In the genomic region with DNA sequence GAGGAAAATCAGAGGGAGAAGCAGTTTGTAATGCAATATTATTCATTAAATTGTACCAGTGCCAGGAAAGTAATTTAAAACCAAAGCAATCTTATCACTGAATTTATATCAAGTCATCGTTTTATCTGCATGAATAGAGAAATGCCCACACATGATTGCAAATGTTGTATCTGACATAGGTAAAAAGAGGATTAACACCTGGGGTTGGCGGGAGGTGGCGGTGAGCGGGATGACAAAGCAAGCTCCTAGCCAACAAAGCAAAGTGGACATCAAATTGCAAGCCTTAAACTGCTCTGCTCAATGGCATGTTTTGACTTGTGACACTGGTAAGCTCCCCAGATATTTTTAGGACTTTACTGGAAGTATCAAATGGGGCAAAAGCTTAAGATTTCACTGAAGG, we compare ENCODE assay signal across 2 cellular contexts.
TF ChIP-seq lines count a peak whose summit lies in the region.

No MANE protein-coding gene starts in this region.

TF ChIP-seq in A549, 52 proteins besides CTCF, POLR2A, EP300 and RAD21:
- TF ChIP-seq HEYL (CRISPR knock-in tag; IDR thresholded peaks at IDR 0.05) (no peak), CBX2 (IDR thresholded peaks at IDR 0.05; ENCODE audit: borderline replicate concordance, low read depth) (no peak), RFX5 (IDR thresholded peaks at IDR 0.05) (no peak), SMC3 (IDR thresholded peaks at IDR 0.05) (no peak), EHMT2 (IDR thresholded peaks at IDR 0.05; ENCODE audit: low read depth) (no peak), KDM1A (IDR thresholded peaks at IDR 0.05; ENCODE audit: low read depth) (no peak), EHF (CRISPR knock-in tag; IDR thresholded peaks at IDR 0.05) (no peak)
- TF ChIP-seq, protein P1, sequence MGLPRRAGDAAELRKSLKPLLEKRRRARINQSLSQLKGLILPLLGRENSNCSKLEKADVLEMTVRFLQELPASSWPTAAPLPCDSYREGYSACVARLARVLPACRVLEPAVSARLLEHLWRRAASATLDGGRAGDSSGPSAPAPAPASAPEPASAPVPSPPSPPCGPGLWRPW (IDR thresholded peaks at IDR 0.05) = no peak

TF ChIP-seq in K562, 482 proteins besides CTCF, POLR2A, EP300 and RAD21 (continued from another document):
- TF ChIP-seq, protein P2, sequence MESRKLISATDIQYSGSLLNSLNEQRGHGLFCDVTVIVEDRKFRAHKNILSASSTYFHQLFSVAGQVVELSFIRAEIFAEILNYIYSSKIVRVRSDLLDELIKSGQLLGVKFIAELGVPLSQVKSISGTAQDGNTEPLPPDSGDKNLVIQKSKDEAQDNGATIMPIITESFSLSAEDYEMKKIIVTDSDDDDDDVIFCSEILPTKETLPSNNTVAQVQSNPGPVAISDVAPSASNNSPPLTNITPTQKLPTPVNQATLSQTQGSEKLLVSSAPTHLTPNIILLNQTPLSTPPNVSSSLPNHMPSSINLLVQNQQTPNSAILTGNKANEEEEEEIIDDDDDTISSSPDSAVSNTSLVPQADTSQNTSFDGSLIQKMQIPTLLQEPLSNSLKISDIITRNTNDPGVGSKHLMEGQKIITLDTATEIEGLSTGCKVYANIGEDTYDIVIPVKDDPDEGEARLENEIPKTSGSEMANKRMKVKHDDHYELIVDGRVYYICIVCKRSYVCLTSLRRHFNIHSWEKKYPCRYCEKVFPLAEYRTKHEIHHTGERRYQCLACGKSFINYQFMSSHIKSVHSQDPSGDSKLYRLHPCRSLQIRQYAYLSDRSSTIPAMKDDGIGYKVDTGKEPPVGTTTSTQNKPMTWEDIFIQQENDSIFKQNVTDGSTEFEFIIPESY (CRISPR knock-in tag; IDR thresholded peaks at IDR 0.05) = peak; percentile 57; the same call in 1 of the 2 replicates
TF ChIP-seq in K562: peak in this region for 1.
